In the genomic region with DNA sequence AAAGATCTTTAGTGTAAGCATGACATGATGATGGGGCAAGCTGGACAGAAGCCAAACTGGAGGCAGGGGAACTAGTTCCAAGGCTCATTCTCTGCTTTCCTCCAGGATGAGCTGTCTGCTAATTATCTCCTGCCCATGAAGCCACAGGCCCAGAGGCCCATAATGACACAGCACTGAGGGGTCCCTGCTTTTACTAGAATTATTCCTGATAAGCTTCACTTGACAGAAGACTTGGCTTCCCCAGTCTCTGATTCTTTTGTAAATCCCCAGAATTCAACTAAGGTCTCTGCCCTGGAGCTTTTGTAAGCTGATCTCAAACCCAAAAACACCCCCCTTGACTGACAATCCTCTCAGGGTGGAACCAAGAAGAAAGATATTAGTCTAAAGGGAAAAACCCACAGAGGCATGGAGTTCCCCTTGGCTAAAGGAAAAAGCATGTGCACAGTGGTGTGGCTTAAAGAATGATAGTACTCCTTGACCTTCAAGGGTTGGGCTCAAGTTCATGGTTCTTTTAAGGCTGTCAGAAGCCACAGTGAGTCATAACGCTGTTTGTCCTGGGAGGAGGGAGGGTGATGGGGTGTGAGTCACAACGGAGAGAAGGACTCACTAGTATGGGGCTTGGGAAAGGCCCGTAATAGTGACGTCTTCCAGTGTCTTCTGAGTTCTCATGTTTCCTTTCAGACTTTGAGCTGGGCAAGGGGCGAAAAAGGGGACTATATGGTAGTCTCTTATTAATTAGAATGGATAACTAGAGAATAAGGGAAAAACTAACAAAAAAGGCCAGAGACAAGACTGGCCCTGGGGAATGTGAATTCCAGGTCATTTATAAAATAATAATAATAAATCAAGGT, we compare ENCODE assay signal across 8 cellular contexts.
DNase-seq lines count a peak whose midpoint lies in the region; ATAC-seq lines count a peak whose summit lies in the region.

No MANE protein-coding gene starts in this region.

- DNase-seq in AML-193 (lab: John Stamatoyannopoulos, UW), result peak; percentile 57 to 59
- DNase-seq in activated CD4-positive, alpha-beta T cell treated with anti-CD3 and anti-CD28 coated beads for 4 hours, result peak; percentile 18 to 31
- DNase-seq in fibroblast of gingiva (ENCODE audit: low read depth), result peak; percentile 97
- DNase-seq in smooth muscle cell of the brain vasculature (ENCODE audit: low read depth, low spot score), result peak; percentile 97
- DNase-seq in NCI-H1694 (lab: John Stamatoyannopoulos, UW), result no peak
- DNase-seq in putamen (ENCODE audit: low spot score), result no peak

- peak; percentile 93 for ATAC-seq in GM19438 (IDR thresholded peaks at IDR 0.05; ENCODE audit: low read depth, unreplicated experiment)
- peak; percentile 98 for ATAC-seq in HG03457 (IDR thresholded peaks at IDR 0.05; ENCODE audit: unreplicated experiment)

Comparison
In these comparisons a context has a peak if more than half of its experiments do, and no peak if none do; other contexts are left out.
1. DNase-seq: peak in AML-193 (2 of 2), activated CD4-positive, alpha-beta T cell treated with anti-CD3 and anti-CD28 coated beads for 4 hours (2 of 2), fibroblast of gingiva (single experiment) and smooth muscle cell of the brain vasculature (single experiment); none in NCI-H1694 (single experiment) and putamen (single experiment).